In genomic region chr10:88114368-88114767, GRCh38 we compare ENCODE assay signal across 8 cellular contexts.
DNase-seq lines count a peak whose midpoint lies in the region; ATAC-seq, FAIRE-seq and TF ChIP-seq lines count a peak whose summit lies in the region.

No MANE protein-coding gene starts in this region.

- peak; percentile 47 for DNase-seq in activated CD4-positive, alpha-beta T cell treated with anti-CD3 and anti-CD28 coated beads for 36 hours
- no peak for DNase-seq in activated CD4-positive, alpha-beta T cell treated with anti-CD3 and anti-CD28 coated beads, Interleukin-2, amount 50 U/mL, for 4 hours
- peak; percentile 57 for DNase-seq in HTR-8/SVneo (ENCODE audit: insufficient read length, low spot score)
- peak; percentile 71 for DNase-seq in germinal center (ENCODE audit: low spot score)
- DNase-seq in sciatic nerve (ENCODE audit: low spot score): no peak
- no peak for DNase-seq in PC-3

- no peaks in the 10 kb centered on the region for H3K79me2 ChIP-seq in PC-3 (ENCODE audit: low read length)

- no peaks in the 10 kb centered on the region for H3K36me3 ChIP-seq in PC-3 (ENCODE audit: low read depth, low read length)

- peaks cover 15% of the 10 kb centered on the region for H3K27me3 Mint-ChIP-seq in activated CD4-positive, alpha-beta T cell treated with anti-CD3 and anti-CD28 coated beads for 36 hours

- H3F3A ChIP-seq in PC-3 (ENCODE audit: low read length, unreplicated experiment): no peaks in the 10 kb centered on the region

- H3K4me1 ChIP-seq in PC-3 (ENCODE audit: insufficient read depth, low read length): no peaks in the 10 kb centered on the region

- H3K4me3 ChIP-seq in PC-3 (ENCODE audit: low read length): no peak overlapping the region

- no peaks in the 10 kb centered on the region for H4K20me1 ChIP-seq in PC-3 (ENCODE audit: low read length)

- no peak overlapping the region for H3K4me3 Mint-ChIP-seq in activated CD4-positive, alpha-beta T cell treated with anti-CD3 and anti-CD28 coated beads for 36 hours

- H3K9me2 ChIP-seq in PC-3 (replicated peaks; ENCODE audit: low read length): no peaks in the 10 kb centered on the region

- peaks cover 9% of the 10 kb centered on the region for H3K4me1 Mint-ChIP-seq in activated CD4-positive, alpha-beta T cell treated with anti-CD3 and anti-CD28 coated beads for 36 hours

- H3K27ac Mint-ChIP-seq in activated CD4-positive, alpha-beta T cell treated with anti-CD3 and anti-CD28 coated beads for 36 hours: no peak overlapping the region

- TF ChIP-seq POLR2A in Raji (IDR thresholded peaks at IDR 0.05; ENCODE audit: insufficient read depth, low read depth, low read length): 0 out of 2 replicates have a peak, but pooled peaks have one; percentile 15

- H2AFZ ChIP-seq in PC-3 (ENCODE audit: low read length): no peak overlapping the region

- no peak for ATAC-seq in activated CD4-positive, alpha-beta T cell treated with anti-CD3 and anti-CD28 coated beads for 36 hours
- ATAC-seq in sciatic nerve (peak; percentile 45), PC-3 (no peak), GM18502 (IDR thresholded peaks at IDR 0.05; ENCODE audit: poor library complexity, unreplicated experiment) (no peak)

- no peaks in the 10 kb centered on the region for H3K9me3 Mint-ChIP-seq in activated CD4-positive, alpha-beta T cell treated with anti-CD3 and anti-CD28 coated beads for 36 hours (ENCODE audit: low read depth)

- H3K4me2 ChIP-seq in PC-3 (ENCODE audit: low read length): no peak overlapping the region

- H3K9me3 ChIP-seq in PC-3 (ENCODE audit: low read length): no peaks in the 10 kb centered on the region

- no peaks in the 10 kb centered on the region for H3K36me3 Mint-ChIP-seq in activated CD4-positive, alpha-beta T cell treated with anti-CD3 and anti-CD28 coated beads for 36 hours (ENCODE audit: low read depth)

- H3K27me3 ChIP-seq in PC-3 (ENCODE audit: low read length): no peaks in the 10 kb centered on the region

- H3K9ac ChIP-seq in PC-3 (ENCODE audit: low read length): no peak overlapping the region

- TF ChIP-seq CTCF in PC-3 (conservative IDR thresholded peaks at IDR 0.05; ENCODE audit: low read depth, low read length): no peak

- FAIRE-seq in HTR-8/SVneo (lab: Jason Lieb, UNC): no peak

- no peak overlapping the region for H3K27ac ChIP-seq in PC-3 (ENCODE audit: low read length)

- POLR2A ChIA-PET in activated CD4-positive, alpha-beta T cell treated with anti-CD3 and anti-CD28 coated beads for 36 hours (lab: Charles Lee): interaction anchor here (0.5 kb wide), 1 partner anchor 193 kb away, joined by 3 read pairs; no protein-coding TSS in a partner anchor
- POLR2A ChIA-PET in PC-3 (lab: Charles Lee; ENCODE audit: unreplicated experiment): no interaction called here

- intact Hi-C loops in activated CD4-positive, alpha-beta T cell treated with anti-CD3 and anti-CD28 coated beads for 36 hours (cut with DNase I, micrococcal nuclease): loop anchor here in 1 of 2 experiments (10.0 kb wide), 1 partner anchor 440 kb away; no protein-coding TSS in a partner anchor
- intact Hi-C loops in sciatic nerve (cut with DNase I) (no loop called here), PC-3 (cut with micrococcal nuclease) (no loop called here)

- CTCF ChIA-PET in activated CD4-positive, alpha-beta T cell treated with anti-CD3 and anti-CD28 coated beads for 36 hours (lab: Charles Lee): interaction anchor here (0.5 to 2.4 kb wide), 13 partner anchors 9 to 320 kb away, joined by 3 to 19 read pairs (median 4); partner anchors contain the start of genes KLLN and PTEN
- CTCF ChIA-PET in PC-3 (lab: Charles Lee): no interaction called here

- no TSS peak for BruUV-seq in PC-3 (replicated peaks; lab: Mats Ljungman, UMichigan)

Comparison
In these comparisons a context has a peak if more than half of its experiments do, and no peak if none do; other contexts are left out.
1. DNase-seq: peak in activated CD4-positive, alpha-beta T cell treated with anti-CD3 and anti-CD28 coated beads for 36 hours (single experiment), HTR-8/SVneo (single experiment) and germinal center (single experiment); none in activated CD4-positive, alpha-beta T cell treated with anti-CD3 and anti-CD28 coated beads, Interleukin-2, amount 50 U/mL, for 4 hours (0 of 2), sciatic nerve (single experiment) and PC-3 (single experiment).